Comparison of ENCODE assay signal across 13 cellular contexts in the genomic region with DNA sequence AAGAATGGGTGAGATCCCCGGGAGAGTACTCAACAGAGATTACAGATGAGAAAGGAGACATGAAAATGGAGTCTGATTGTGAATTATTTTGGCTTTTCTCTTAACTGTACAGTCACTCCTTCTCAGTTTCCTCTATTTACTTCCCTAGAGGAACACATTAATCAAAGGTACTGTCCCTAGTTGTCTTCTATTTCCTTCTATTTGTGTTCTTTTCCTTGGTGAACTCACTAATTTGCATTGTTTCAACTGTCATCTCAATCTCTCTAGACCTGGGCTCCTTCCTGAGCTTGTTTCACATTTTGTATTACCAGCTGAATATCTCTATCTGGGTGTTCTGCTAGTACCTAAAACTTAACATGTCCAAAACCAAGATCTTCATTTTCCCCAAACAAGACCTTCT. TPM values are rescaled to one million over a fixed set of nuclear protein-coding genes. Genes with fewer than 3 reads are reported as not detected.
DNase-seq lines count a peak whose midpoint lies in the region; ATAC-seq lines count a peak whose summit lies in the region.
"Had no signal": no experiment of that assay in that cellular context is flagged by ENCODE, and none has a peak within 500 bp of the region (broad histone marks: within the 10 kb centered on the region; RNA-seq: fewer than 3 reads in every experiment).

No MANE protein-coding gene starts in this region.

- CTCF ChIA-PET in activated naive CD4-positive, alpha-beta T cell treated with anti-CD3 and anti-CD28 coated beads for 36 hours (lab: Charles Lee), result interaction anchor here (0.6 to 0.7 kb wide), 2 partner anchors 503 to 1429 kb away, joined by 3 read pairs; no protein-coding TSS in a partner anchor

- H3K9me3 ChIP-seq in T-helper 17 cell (ENCODE audit: control insufficient read depth, low read length, poor library complexity, severe bottlenecking), result no peaks in the 10 kb centered on the region
- H3K9me3 ChIP-seq: BLaER1 had no signal

- intact Hi-C loops in activated naive CD4-positive, alpha-beta T cell treated with anti-CD3 and anti-CD28 coated beads for 36 hours (cut with micrococcal nuclease), result loop anchor here (5.0 kb wide), 1 partner anchor 61 kb away; the partner anchor contains the start of gene ABCB7

- no peaks in the 10 kb centered on the region for H3K9me3 Mint-ChIP-seq in activated naive CD4-positive, alpha-beta T cell treated with anti-CD3 and anti-CD28 coated beads, Interleukin-2, amount 50 U/mL, for 72 hours
- H3K9me3 Mint-ChIP-seq in activated naive CD4-positive, alpha-beta T cell treated with anti-CD3 and anti-CD28 coated beads for 36 hours, result no peaks in the 10 kb centered on the region
- H3K9me3 Mint-ChIP-seq in activated naive CD8-positive, alpha-beta T cell treated with anti-CD3 and anti-CD28 coated beads, Interleukin-2, amount 50 U/mL, for 24 hours, result no peaks in the 10 kb centered on the region
- H3K9me3 Mint-ChIP-seq in stimulated activated naive B cell treated with anti-CD40 and anti-IgM and Interleukin-4, amounts not matched to agents 10 μg/mL and 1 μg/mL and 100 μg/mL, for 72 hours, result no peaks in the 10 kb centered on the region
- H3K9me3 Mint-ChIP-seq: GM23338 had no signal

- peak; percentile 38 to 56 for ATAC-seq in activated naive CD4-positive, alpha-beta T cell treated with anti-CD3 and anti-CD28 coated beads, Interleukin-2, amount 50 U/mL, for 72 hours
- ATAC-seq in T-helper 17 cell, result no peak
- peak; percentile 86 for ATAC-seq in activated naive CD8-positive, alpha-beta T cell treated with anti-CD3 and anti-CD28 coated beads, Interleukin-2, amount 50 U/mL, for 24 hours
- peak; percentile 75 to 94 for ATAC-seq in stimulated activated naive B cell treated with anti-CD40 and anti-IgM and Interleukin-4, amounts not matched to agents 10 μg/mL and 1 μg/mL and 100 μg/mL, for 72 hours (replicated peaks)
- no peak for ATAC-seq in HG02571 (IDR thresholded peaks at IDR 0.05; ENCODE audit: unreplicated experiment)
- ATAC-seq: GM23338, Right ventricle myocardium inferior had no signal

- H3K27ac Mint-ChIP-seq in activated naive CD4-positive, alpha-beta T cell treated with anti-CD3 and anti-CD28 coated beads, Interleukin-2, amount 50 U/mL, for 72 hours, result peak overlapping the region in 1 of 2 donors; percentile 65
- H3K27ac Mint-ChIP-seq in activated naive CD4-positive, alpha-beta T cell treated with anti-CD3 and anti-CD28 coated beads for 36 hours, result no peak overlapping the region
- peak overlapping the region; percentile 51 for H3K27ac Mint-ChIP-seq in T-helper 17 cell
- peak overlapping the region; percentile 69 for H3K27ac Mint-ChIP-seq in activated naive CD8-positive, alpha-beta T cell treated with anti-CD3 and anti-CD28 coated beads, Interleukin-2, amount 50 U/mL, for 24 hours
- no peak overlapping the region for H3K27ac Mint-ChIP-seq in stimulated activated naive B cell treated with anti-CD40 and anti-IgM and Interleukin-4, amounts not matched to agents 10 μg/mL and 1 μg/mL and 100 μg/mL, for 72 hours
- H3K27ac Mint-ChIP-seq: GM23338 had no signal

- H3K36me3 Mint-ChIP-seq in activated naive CD4-positive, alpha-beta T cell treated with anti-CD3 and anti-CD28 coated beads, Interleukin-2, amount 50 U/mL, for 72 hours, result peaks cover 13% of the 10 kb centered on the region in 2 donors
- peaks cover 22% of the 10 kb centered on the region for H3K36me3 Mint-ChIP-seq in activated naive CD4-positive, alpha-beta T cell treated with anti-CD3 and anti-CD28 coated beads for 36 hours (ENCODE audit: low read depth)
- peaks cover 2% of the 10 kb centered on the region for H3K36me3 Mint-ChIP-seq in T-helper 17 cell (ENCODE audit: low read depth)
- peaks cover 33% of the 10 kb centered on the region for H3K36me3 Mint-ChIP-seq in activated naive CD8-positive, alpha-beta T cell treated with anti-CD3 and anti-CD28 coated beads, Interleukin-2, amount 50 U/mL, for 24 hours (ENCODE audit: low read depth)
- H3K36me3 Mint-ChIP-seq in stimulated activated naive B cell treated with anti-CD40 and anti-IgM and Interleukin-4, amounts not matched to agents 10 μg/mL and 1 μg/mL and 100 μg/mL, for 72 hours, result peaks cover 0 to 6% of the 10 kb centered on the region in 2 donors

- no peak for DNase-seq in activated naive CD4-positive, alpha-beta T cell treated with anti-CD3 and anti-CD28 coated beads, Interleukin-2, amount 50 U/mL, for 72 hours (ENCODE audit: low spot score in 2 of 2)
- no peak for DNase-seq in activated naive CD4-positive, alpha-beta T cell treated with anti-CD3 and anti-CD28 coated beads for 36 hours
- DNase-seq in T-helper 17 cell (no peak), occipital lobe (lab: John Stamatoyannopoulos, UW) (no peak)
- DNase-seq in activated naive CD8-positive, alpha-beta T cell treated with anti-CD3 and anti-CD28 coated beads, Interleukin-2, amount 50 U/mL, for 24 hours, result no peak
- DNase-seq in stimulated activated naive B cell treated with anti-CD40 and anti-IgM and Interleukin-4, amounts not matched to agents 10 μg/mL and 1 μg/mL and 100 μg/mL, for 72 hours, result no peak
- DNase-seq: NCI-H146, NCI-H2107, NCI-H69 had no signal

- H3K4me3 Mint-ChIP-seq in activated naive CD4-positive, alpha-beta T cell treated with anti-CD3 and anti-CD28 coated beads for 36 hours, result no peak overlapping the region
- no peak overlapping the region for H3K4me3 Mint-ChIP-seq in T-helper 17 cell
- no peak overlapping the region for H3K4me3 Mint-ChIP-seq in activated naive CD8-positive, alpha-beta T cell treated with anti-CD3 and anti-CD28 coated beads, Interleukin-2, amount 50 U/mL, for 24 hours
- no peak overlapping the region for H3K4me3 Mint-ChIP-seq in stimulated activated naive B cell treated with anti-CD40 and anti-IgM and Interleukin-4, amounts not matched to agents 10 μg/mL and 1 μg/mL and 100 μg/mL, for 72 hours
- H3K4me3 Mint-ChIP-seq: GM23338 had no signal

- peaks cover 15% of the 10 kb centered on the region for H3K4me1 Mint-ChIP-seq in activated naive CD4-positive, alpha-beta T cell treated with anti-CD3 and anti-CD28 coated beads for 36 hours (ENCODE audit: low read depth)
- H3K4me1 Mint-ChIP-seq in T-helper 17 cell, result peaks cover 20% of the 10 kb centered on the region
- peaks cover 26% of the 10 kb centered on the region for H3K4me1 Mint-ChIP-seq in activated naive CD8-positive, alpha-beta T cell treated with anti-CD3 and anti-CD28 coated beads, Interleukin-2, amount 50 U/mL, for 24 hours
- peaks cover 5 to 15% of the 10 kb centered on the region in 2 donors for H3K4me1 Mint-ChIP-seq in stimulated activated naive B cell treated with anti-CD40 and anti-IgM and Interleukin-4, amounts not matched to agents 10 μg/mL and 1 μg/mL and 100 μg/mL, for 72 hours
- H3K4me1 Mint-ChIP-seq: GM23338 had no signal

- no peaks in the 10 kb centered on the region for H3K27me3 Mint-ChIP-seq in activated naive CD4-positive, alpha-beta T cell treated with anti-CD3 and anti-CD28 coated beads for 36 hours (ENCODE audit: low read depth)
- no peaks in the 10 kb centered on the region for H3K27me3 Mint-ChIP-seq in T-helper 17 cell
- H3K27me3 Mint-ChIP-seq in activated naive CD8-positive, alpha-beta T cell treated with anti-CD3 and anti-CD28 coated beads, Interleukin-2, amount 50 U/mL, for 24 hours, result no peaks in the 10 kb centered on the region
- no peaks in the 10 kb centered on the region for H3K27me3 Mint-ChIP-seq in stimulated activated naive B cell treated with anti-CD40 and anti-IgM and Interleukin-4, amounts not matched to agents 10 μg/mL and 1 μg/mL and 100 μg/mL, for 72 hours

RNA-seq across cellular contexts. Expression of gene ABCB7, which starts 59.8 kb away (rescaled TPM):
- total RNA-seq in activated naive CD4-positive, alpha-beta T cell treated with anti-CD3 and anti-CD28 coated beads, Interleukin-2, amount 50 U/mL, for 72 hours, result 10 to 100 TPM; 38.2 to 53.8 TPM
- 10 to 100 TPM; 46.8 to 47.6 TPM for total RNA-seq in activated naive CD4-positive, alpha-beta T cell treated with anti-CD3 and anti-CD28 coated beads for 36 hours
- total RNA-seq in T-helper 17 cell, result 10 to 100 TPM; 16.7 to 18.9 TPM
- total RNA-seq in occipital lobe, result 46.8 TPM

Comparison
In these comparisons a context has a peak if more than half of its experiments do, and no peak if none do; other contexts are left out.
1. ATAC-seq: peak in activated naive CD4-positive, alpha-beta T cell treated with anti-CD3 and anti-CD28 coated beads, Interleukin-2, amount 50 U/mL, for 72 hours (2 of 2), activated naive CD8-positive, alpha-beta T cell treated with anti-CD3 and anti-CD28 coated beads, Interleukin-2, amount 50 U/mL, for 24 hours (single experiment) and stimulated activated naive B cell treated with anti-CD40 and anti-IgM and Interleukin-4, amounts not matched to agents 10 μg/mL and 1 μg/mL and 100 μg/mL, for 72 hours (2 of 2); none in T-helper 17 cell (single experiment) and HG02571 (single experiment).
2. H3K27ac Mint-ChIP-seq: peak in T-helper 17 cell (single experiment) and activated naive CD8-positive, alpha-beta T cell treated with anti-CD3 and anti-CD28 coated beads, Interleukin-2, amount 50 U/mL, for 24 hours (single experiment); none in activated naive CD4-positive, alpha-beta T cell treated with anti-CD3 and anti-CD28 coated beads for 36 hours (single experiment) and stimulated activated naive B cell treated with anti-CD40 and anti-IgM and Interleukin-4, amounts not matched to agents 10 μg/mL and 1 μg/mL and 100 μg/mL, for 72 hours (single experiment).